In genomic region chr11:15692739-15693138, GRCh38 we compare ENCODE assay signal across 17 cellular contexts.
DNase-seq lines count a peak whose midpoint lies in the region; ATAC-seq and TF ChIP-seq lines count a peak whose summit lies in the region.
"Had no signal": no experiment of that assay in that cellular context is flagged by ENCODE, and none has a peak within 500 bp of the region (broad histone marks: within the 10 kb centered on the region; RNA-seq: fewer than 3 reads in every experiment).

No MANE protein-coding gene starts in this region.

- H3K4me1 ChIP-seq in esophagus muscularis mucosa (peaks cover 0 to 4% (median 0%) of the 10 kb centered on the region in 4 donors), GM23338 (ENCODE audit: insufficient read depth) (no peaks in the 10 kb centered on the region)

- peaks cover 23% of the 10 kb centered on the region for H3K4me1 Mint-ChIP-seq in endothelial cell (ENCODE audit: unreplicated experiment)
- peaks cover 7% of the 10 kb centered on the region for H3K4me1 Mint-ChIP-seq in type B pancreatic cell (ENCODE audit: unreplicated experiment)
- H3K4me1 Mint-ChIP-seq in nephron progenitor cell, result peaks cover 28% of the 10 kb centered on the region
- H3K4me1 Mint-ChIP-seq in GM23338, result peaks cover 8% of the 10 kb centered on the region; the same call in 2 of the 3 replicates
- H3K4me1 Mint-ChIP-seq: natural killer cell had no signal

- intact Hi-C loops in esophagus muscularis mucosa (cut with DNase I), result no loop called here

- H3K27ac ChIP-seq in esophagus muscularis mucosa (replicated peaks in 1 of 4) (no peak overlapping the region), GM23338 (ENCODE audit: low read depth) (no peak overlapping the region)
- H3K27ac ChIP-seq: heart left ventricle, right atrium auricular region had no signal

- H3K9me3 Mint-ChIP-seq in endothelial cell (ENCODE audit: unreplicated experiment) (no peaks in the 10 kb centered on the region), type B pancreatic cell (peaks cover 17% of the 10 kb centered on the region), nephron progenitor cell (peaks cover 24% of the 10 kb centered on the region), GM23338 (peaks cover 4% of the 10 kb centered on the region; the same call in 2 of the 3 replicates)

- peak; percentile 29 for DNase-seq in GM12865 (ENCODE audit: low read depth)
- peak; percentile 2 for DNase-seq in NB4 (ENCODE audit: low read depth)
- DNase-seq in esophagus muscularis mucosa (ENCODE audit: extremely low spot score), result peak; percentile 62
- no peak for DNase-seq in endothelial cell (ENCODE audit: low spot score)
- no peak for DNase-seq in type B pancreatic cell (ENCODE audit: extremely low spot score, unreplicated experiment)
- DNase-seq in nephron progenitor cell, result no peak
- DNase-seq in GM23338 (ENCODE audit: low spot score), result no peak
- DNase-seq: activated CD8-positive, alpha-beta memory T cell treated with anti-CD3 and anti-CD28 coated beads for 24 hours; activated gamma-delta T cell treated with Interleukin-2 at 50 U/mL for 16 hours; heart left ventricle; natural killer cell; NCI-H1092; NCI-H345; stimulated activated CD4-positive, alpha-beta T cell treated with anti-CD3 and anti-CD28 coated beads, Interleukin-4, amount 100 ng/mL, for 4 hours; stimulated activated naive CD4-positive, alpha-beta T cell treated with Interleukin-2 at 50 U/mL for 16 hours had no signal

- ATAC-seq in HG02610 (IDR thresholded peaks at IDR 0.05; ENCODE audit: unreplicated experiment) (peak; percentile 74), GM23338 (no peak)
- ATAC-seq: heart left ventricle, natural killer cell had no signal

- no peak overlapping the region for H3K27ac Mint-ChIP-seq in endothelial cell (ENCODE audit: unreplicated experiment)
- no peak overlapping the region for H3K27ac Mint-ChIP-seq in type B pancreatic cell
- H3K27ac Mint-ChIP-seq in nephron progenitor cell, result no peak overlapping the region
- H3K27ac Mint-ChIP-seq in GM23338, result no peak overlapping the region
- H3K27ac Mint-ChIP-seq: natural killer cell had no signal

- H3K36me3 Mint-ChIP-seq in endothelial cell (ENCODE audit: low read depth, unreplicated experiment) (no peaks in the 10 kb centered on the region), type B pancreatic cell (no peaks in the 10 kb centered on the region), nephron progenitor cell (ENCODE audit: low read depth) (peaks cover 10% of the 10 kb centered on the region), GM23338 (ENCODE audit: low read depth) (no peaks in the 10 kb centered on the region)
- H3K36me3 Mint-ChIP-seq: natural killer cell had no signal

- no peaks in the 10 kb centered on the region for H3F3A ChIP-seq in GM23338 (replicated peaks; ENCODE audit: low read depth)

- TF ChIP-seq POLR2A in NB4 (IDR thresholded peaks at IDR 0.05; ENCODE audit: extremely low read depth, insufficient read length) (no peak), esophagus muscularis mucosa (IDR thresholded peaks at IDR 0.05; ENCODE audit: low read depth) (no peak)

- TF ChIP-seq CTCF in GM12865 (IDR thresholded peaks at IDR 0.05; ENCODE audit: insufficient read depth, low read depth, low read length, missing control alignments) (no peak), NB4 (IDR thresholded peaks at IDR 0.05; ENCODE audit: low read depth, low read length) (no peak), esophagus muscularis mucosa (IDR thresholded peaks at IDR 0.05) (no peak), endothelial cell (IDR thresholded peaks at IDR 0.05; ENCODE audit: unreplicated experiment) (no peak), type B pancreatic cell (conservative IDR thresholded peaks at IDR 0.05) (no peak), nephron progenitor cell (IDR thresholded peaks at IDR 0.05) (no peak), GM23338 (conservative IDR thresholded peaks at IDR 0.05; ENCODE audit: low read depth in 2 of 2) (no peak)

- H3K79me2 ChIP-seq in GM23338 (replicated peaks; ENCODE audit: insufficient read depth), result no peaks in the 10 kb centered on the region

- no peak overlapping the region for H3K4me2 ChIP-seq in GM23338

- WGBS in esophagus muscularis mucosa, result 85% methylated on average over 3 of the region's 3 CpGs

- H3K9me3 ChIP-seq in esophagus muscularis mucosa, result no peaks in the 10 kb centered on the region
- H3K9me3 ChIP-seq: right atrium auricular region had no signal

- H3K36me3 ChIP-seq in esophagus muscularis mucosa (no peaks in the 10 kb centered on the region), GM23338 (ENCODE audit: insufficient read depth) (no peaks in the 10 kb centered on the region)
- H3K36me3 ChIP-seq: heart left ventricle, right atrium auricular region had no signal

- H2AFZ ChIP-seq in GM23338, result no peak overlapping the region

- H3K4me3 Mint-ChIP-seq in endothelial cell (ENCODE audit: unreplicated experiment) (no peak overlapping the region), type B pancreatic cell (no peak overlapping the region), nephron progenitor cell (no peak overlapping the region), GM23338 (no peak overlapping the region)
- H3K4me3 Mint-ChIP-seq: natural killer cell had no signal

- H3K27me3 Mint-ChIP-seq in endothelial cell (ENCODE audit: unreplicated experiment), result no peaks in the 10 kb centered on the region
- peaks cover 3% of the 10 kb centered on the region for H3K27me3 Mint-ChIP-seq in type B pancreatic cell
- peaks cover 3% of the 10 kb centered on the region for H3K27me3 Mint-ChIP-seq in nephron progenitor cell (ENCODE audit: low read depth, poor library complexity)
- no peaks in the 10 kb centered on the region for H3K27me3 Mint-ChIP-seq in GM23338 (ENCODE audit: insufficient read depth, low read depth, poor library complexity)

- H3K9me2 ChIP-seq in GM23338 (ENCODE audit: insufficient read depth), result 0 out of 2 replicates have a peak, but pooled peaks cover 16% of the 10 kb centered on the region

- H3K27me3 ChIP-seq in esophagus muscularis mucosa (no peaks in the 10 kb centered on the region), GM23338 (ENCODE audit: insufficient read depth) (no peaks in the 10 kb centered on the region)
- H3K27me3 ChIP-seq: heart left ventricle, right atrium auricular region had no signal

- H4K20me1 ChIP-seq in GM23338 (replicated peaks; ENCODE audit: insufficient read depth), result no peaks in the 10 kb centered on the region

- H3K4me3 ChIP-seq in GM12865 (ENCODE audit: low read depth, low read length) (no peak overlapping the region), NB4 (ENCODE audit: low read depth, low read length) (no peak overlapping the region), esophagus muscularis mucosa (no peak overlapping the region), GM23338 (no peak overlapping the region)
- H3K4me3 ChIP-seq: heart left ventricle, right atrium auricular region had no signal

- no peak for TF ChIP-seq EP300 in esophagus muscularis mucosa (IDR thresholded peaks at IDR 0.05)

TF ChIP-seq in GM23338, 12 proteins besides CTCF, POLR2A, EP300 and RAD21 (continues in another document):
- TF ChIP-seq EZH2 (IDR thresholded peaks at IDR 0.05; ENCODE audit: low read depth, unreplicated experiment) (no peak), CREB1 (CRISPR knock-in tag; IDR thresholded peaks at IDR 0.05; ENCODE audit: low read depth) (no peak), ETS1 (IDR thresholded peaks at IDR 0.05) (no peak), POLR2AphosphoS5 (IDR thresholded peaks at IDR 0.05; ENCODE audit: low read depth) (no peak), ZNF114 (CRISPR knock-in tag; IDR thresholded peaks at IDR 0.05) (no peak), REST (IDR thresholded peaks at IDR 0.05; ENCODE audit: unreplicated experiment) (no peak), EZH2phosphoT487 (IDR thresholded peaks at IDR 0.05; ENCODE audit: unreplicated experiment) (no peak), JUNB (IDR thresholded peaks at IDR 0.05; ENCODE audit: unreplicated experiment) (no peak), STAT1 (IDR thresholded peaks at IDR 0.05; ENCODE audit: unreplicated experiment) (no peak), NANOG (IDR thresholded peaks at IDR 0.05; ENCODE audit: borderline replicate concordance) (no peak)

Comparison
In these comparisons a context has a peak if more than half of its experiments do, and no peak if none do; other contexts are left out.
1. DNase-seq: peak in GM12865 (single experiment), NB4 (single experiment) and esophagus muscularis mucosa (single experiment); none in endothelial cell (single experiment), type B pancreatic cell (single experiment), nephron progenitor cell (single experiment) and GM23338 (single experiment).